ENCODE assay signal across 22 cellular contexts in the genomic region with DNA sequence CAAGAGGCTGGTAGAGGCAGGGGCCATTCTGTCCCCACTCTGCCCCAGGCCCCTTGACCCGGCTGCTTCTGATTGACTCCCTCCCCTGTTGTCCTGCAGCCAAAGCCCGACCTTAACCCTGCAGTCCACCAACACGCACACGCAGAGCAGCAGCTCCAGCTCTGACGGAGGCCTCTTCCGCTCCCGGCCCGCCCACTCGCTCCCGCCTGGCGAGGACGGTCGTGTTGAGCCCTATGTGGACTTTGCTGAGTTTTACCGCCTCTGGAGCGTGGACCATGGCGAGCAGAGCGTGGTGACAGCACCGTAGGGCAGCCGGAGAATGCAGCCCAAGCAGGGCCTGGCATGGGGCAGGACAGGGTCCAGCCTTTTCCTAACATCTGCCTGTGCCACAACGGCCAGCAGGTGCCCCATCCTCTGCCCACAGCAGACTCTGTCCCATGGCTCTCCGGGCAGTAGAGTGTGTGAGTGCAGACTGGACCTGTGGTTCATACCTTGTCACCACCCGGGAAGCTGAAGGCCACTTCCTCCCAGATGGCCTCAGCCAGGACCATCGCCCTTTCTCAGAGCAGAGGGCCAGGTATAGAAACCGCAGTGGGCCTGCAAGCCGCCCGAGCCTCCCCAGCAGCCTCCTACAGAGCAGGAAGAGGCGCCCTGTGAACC. TPM values are rescaled to one million over a fixed set of nuclear protein-coding genes. Genes with fewer than 3 reads are reported as not detected.
DNase-seq lines count a peak whose midpoint lies in the region; ATAC-seq and TF ChIP-seq lines count a peak whose summit lies in the region.
"Had no signal": no experiment of that assay in that cellular context is flagged by ENCODE, and none has a peak within 500 bp of the region (broad histone marks: within the 10 kb centered on the region; RNA-seq: fewer than 3 reads in every experiment).

No MANE protein-coding gene starts in this region.

- peak overlapping the region; percentile 94 for H3K27ac ChIP-seq in left ventricle myocardium inferior (replicated peaks)
- H3K27ac ChIP-seq in neural progenitor cell: no peak overlapping the region
- H3K27ac ChIP-seq: A549, BLaER1 had no signal

- H2AFZ ChIP-seq in neural progenitor cell (replicated peaks): no peak overlapping the region

- H3K4me3 Mint-ChIP-seq in mesothelial cell of epicardium (no peak overlapping the region), neural progenitor cell (no peak overlapping the region)
- no peak overlapping the region for H3K4me3 Mint-ChIP-seq in stimulated activated effector memory CD8-positive, alpha-beta T cell treated with anti-CD3 and anti-CD28 coated beads, Interleukin-12 subunit alpha, Interleukin-12 subunit beta, amount 100 ng/mL, for 72 hours
- H3K4me3 Mint-ChIP-seq: central memory CD8-positive, alpha-beta T cell; effector memory CD8-positive, alpha-beta T cell; natural killer cell had no signal

- H3K36me3 ChIP-seq in left ventricle myocardium inferior: peaks cover 59% of the 10 kb centered on the region
- H3K36me3 ChIP-seq in neural progenitor cell: no peaks in the 10 kb centered on the region

- H3K9me3 ChIP-seq in left ventricle myocardium inferior (replicated peaks): no peaks in the 10 kb centered on the region
- H3K9me3 ChIP-seq in neural progenitor cell (ENCODE audit: low read depth): no peaks in the 10 kb centered on the region
- H3K9me3 ChIP-seq: A549, BLaER1 had no signal

- peaks cover 17% of the 10 kb centered on the region for H3F3A ChIP-seq in neural progenitor cell (ENCODE audit: low read depth)

- no peaks in the 10 kb centered on the region for H3K27me3 ChIP-seq in left ventricle myocardium inferior (ENCODE audit: low read depth)
- no peaks in the 10 kb centered on the region for H3K27me3 ChIP-seq in neural progenitor cell
- H3K27me3 ChIP-seq: BLaER1 had no signal

- H3K4me2 ChIP-seq in neural progenitor cell: no peak overlapping the region
- H3K4me2 ChIP-seq: A549, BLaER1 had no signal

- H3K36me3 Mint-ChIP-seq in mesothelial cell of epicardium (peaks cover 4% of the 10 kb centered on the region), neural progenitor cell (peaks cover 4% of the 10 kb centered on the region)
- peaks cover 46% of the 10 kb centered on the region for H3K36me3 Mint-ChIP-seq in stimulated activated effector memory CD8-positive, alpha-beta T cell treated with anti-CD3 and anti-CD28 coated beads, Interleukin-12 subunit alpha, Interleukin-12 subunit beta, amount 100 ng/mL, for 72 hours
- H3K36me3 Mint-ChIP-seq: natural killer cell had no signal

- H3K27ac Mint-ChIP-seq in mesothelial cell of epicardium (peak overlapping the region; percentile 71), neural progenitor cell (no peak overlapping the region)
- peak overlapping the region; percentile 81 for H3K27ac Mint-ChIP-seq in stimulated activated effector memory CD8-positive, alpha-beta T cell treated with anti-CD3 and anti-CD28 coated beads, Interleukin-12 subunit alpha, Interleukin-12 subunit beta, amount 100 ng/mL, for 72 hours
- H3K27ac Mint-ChIP-seq: activated T-helper 2 cell treated with anti-CD3 and anti-CD28 coated beads, Interferon-gamma antibody, Interleukin-2, Interleukin-4, amounts not matched to agents 10 μg/mL and 5 μg/mL and 100 μg/mL, durations not matched to agents 14 hours and 24 hours and 36 hours; effector memory CD8-positive, alpha-beta T cell had no signal

- no peaks in the 10 kb centered on the region for H3K79me2 ChIP-seq in neural progenitor cell (ENCODE audit: low read depth)

- H3K9me3 Mint-ChIP-seq in mesothelial cell of epicardium: no peaks in the 10 kb centered on the region
- H3K9me3 Mint-ChIP-seq in stimulated activated effector memory CD8-positive, alpha-beta T cell treated with anti-CD3 and anti-CD28 coated beads, Interleukin-12 subunit alpha, Interleukin-12 subunit beta, amount 100 ng/mL, for 72 hours: no peaks in the 10 kb centered on the region
- no peaks in the 10 kb centered on the region for H3K9me3 Mint-ChIP-seq in neural progenitor cell
- H3K9me3 Mint-ChIP-seq: activated T-helper 2 cell treated with anti-CD3 and anti-CD28 coated beads, Interferon-gamma antibody, Interleukin-2, Interleukin-4, amounts not matched to agents 10 μg/mL and 5 μg/mL and 100 μg/mL, durations not matched to agents 14 hours and 24 hours and 36 hours; central memory CD8-positive, alpha-beta T cell; effector memory CD8-positive, alpha-beta T cell; natural killer cell had no signal

- ATAC-seq in left ventricle myocardium superior: no peak
- no peak for ATAC-seq in stimulated activated effector memory CD8-positive, alpha-beta T cell treated with anti-CD3 and anti-CD28 coated beads, Interleukin-12 subunit alpha, Interleukin-12 subunit beta, amount 100 ng/mL, for 72 hours
- ATAC-seq: A549; effector memory CD8-positive, alpha-beta T cell had no signal

- H3K27me3 Mint-ChIP-seq in mesothelial cell of epicardium (ENCODE audit: low read depth) (no peaks in the 10 kb centered on the region), neural progenitor cell (ENCODE audit: insufficient read depth, low read depth) (no peaks in the 10 kb centered on the region)
- H3K27me3 Mint-ChIP-seq: central memory CD8-positive, alpha-beta T cell; effector memory CD8-positive, alpha-beta T cell had no signal

- no peak overlapping the region for H3K9ac ChIP-seq in neural progenitor cell
- H3K9ac ChIP-seq: BLaER1 had no signal

- H4K20me1 ChIP-seq in neural progenitor cell (ENCODE audit: low read depth): peaks cover 11% of the 10 kb centered on the region
- H4K20me1 ChIP-seq: BLaER1 had no signal

- TF ChIP-seq CTCF in left ventricle myocardium inferior (IDR thresholded peaks at IDR 0.05; ENCODE audit: borderline replicate concordance) (no peak), mesothelial cell of epicardium (IDR thresholded peaks at IDR 0.05; ENCODE audit: unreplicated experiment) (no peak), neural progenitor cell (IDR thresholded peaks at IDR 0.05) (no peak)

- H3K4me1 Mint-ChIP-seq in mesothelial cell of epicardium: peaks cover 24% of the 10 kb centered on the region
- H3K4me1 Mint-ChIP-seq in stimulated activated effector memory CD8-positive, alpha-beta T cell treated with anti-CD3 and anti-CD28 coated beads, Interleukin-12 subunit alpha, Interleukin-12 subunit beta, amount 100 ng/mL, for 72 hours: no peaks in the 10 kb centered on the region
- peaks cover 19% of the 10 kb centered on the region for H3K4me1 Mint-ChIP-seq in neural progenitor cell
- H3K4me1 Mint-ChIP-seq: central memory CD8-positive, alpha-beta T cell; natural killer cell had no signal

- H3K4me3 ChIP-seq in left ventricle myocardium inferior: no peak overlapping the region
- no peak overlapping the region for H3K4me3 ChIP-seq in neural progenitor cell
- H3K4me3 ChIP-seq: A549, BLaER1 had no signal

- no peak for DNase-seq in left ventricle myocardium inferior
- no peak for DNase-seq in left ventricle myocardium superior
- DNase-seq in mesothelial cell of epicardium (ENCODE audit: low spot score in 2 of 2, unreplicated experiment in 2 of 2): no peak
- no peak for DNase-seq in stimulated activated effector memory CD8-positive, alpha-beta T cell treated with anti-CD3 and anti-CD28 coated beads, Interleukin-12 subunit alpha, Interleukin-12 subunit beta, amount 100 ng/mL, for 72 hours (ENCODE audit: low spot score in 2 of 2)
- DNase-seq in neural progenitor cell (ENCODE audit: low spot score): no peak
- no peak for DNase-seq in NCI-H1930 (lab: John Stamatoyannopoulos, UW)
- DNase-seq in DMS153 treated with DMSO at 0.1 percent for 48 hours (lab: John Stamatoyannopoulos, UW; ENCODE audit: unreplicated experiment): no peak
- no peak for DNase-seq in GM03348 (ENCODE audit: low spot score)
- DNase-seq: activated CD4-positive, alpha-beta T cell treated with anti-CD3 and anti-CD28 coated beads for 4 hours; effector memory CD8-positive, alpha-beta T cell; EL; head of caudate nucleus; Karpas-422; natural killer cell; NCI-H1048; NCI-H2081 treated with DMSO at 0.1 percent for 48 hours; NCI-H510A had no signal

- H3K4me1 ChIP-seq in left ventricle myocardium inferior (peaks cover 42% of the 10 kb centered on the region), neural progenitor cell (peaks cover 16% of the 10 kb centered on the region)
- H3K4me1 ChIP-seq: A549 had no signal

- intact Hi-C loops in left ventricle myocardium inferior (cut with micrococcal nuclease): no loop called here
- intact Hi-C loops in left ventricle myocardium superior (cut with micrococcal nuclease): no loop called here

RNA-seq across cellular contexts. Expression of a gene that starts 26.8 kb away (rescaled TPM):
- total RNA-seq in left ventricle myocardium inferior: 3.2 TPM
- total RNA-seq in left ventricle myocardium superior: 6.3 TPM
- total RNA-seq in mesothelial cell of epicardium: 43.6 to 45.3 TPM (median 45.0 TPM) in 3 replicates
- total RNA-seq in neural progenitor cell (ENCODE audit: low replicate concordance): 7.5 and 18.5 TPM in 2 replicates
- total RNA-seq: pulmonary artery endothelial cell had no signal

RNA-seq across cellular contexts. Expression of a gene that starts 30.5 kb away (rescaled TPM):
- 19.4 TPM for total RNA-seq in left ventricle myocardium inferior
- 18.4 TPM for total RNA-seq in left ventricle myocardium superior
- total RNA-seq in mesothelial cell of epicardium: 30.1 to 32.9 TPM (median 30.6 TPM) in 3 replicates
- 15.8 and 28.7 TPM in 2 replicates for total RNA-seq in neural progenitor cell (ENCODE audit: low replicate concordance)
